ENCODE assay signal across 18 cellular contexts in the genomic region with DNA sequence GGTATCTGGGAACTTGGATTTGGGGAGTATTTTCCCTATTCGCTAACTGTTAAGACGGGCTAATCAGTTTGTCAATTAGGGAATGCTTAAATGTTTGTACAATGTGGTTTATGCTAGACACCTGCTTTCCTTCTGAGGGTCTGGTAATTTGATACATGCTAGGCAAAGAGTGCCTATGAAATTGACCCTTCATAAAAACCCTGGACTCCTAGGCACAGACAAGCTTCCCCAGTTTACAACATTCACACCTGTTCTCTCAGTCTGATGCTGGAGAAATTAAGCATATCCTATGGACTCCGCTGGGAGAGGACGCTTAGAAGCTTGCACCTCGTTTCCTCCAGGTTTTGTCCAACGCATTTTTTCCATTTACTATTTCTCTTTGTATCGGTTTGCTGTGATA.
DNase-seq lines count a peak whose midpoint lies in the region; TF ChIP-seq lines count a peak whose summit lies in the region.
"Had no signal": no experiment of that assay in that cellular context is flagged by ENCODE, and none has a peak within 500 bp of the region (broad histone marks: within the 10 kb centered on the region; RNA-seq: fewer than 3 reads in every experiment).

No MANE protein-coding gene starts in this region.

- no peak overlapping the region for H3K27ac ChIP-seq in HEK293 (ENCODE audit: extremely low read depth, low read depth, low read length)
- H3K27ac ChIP-seq: BLaER1 treated with 17β-estradiol and CSF1 and Interleukin-3, amounts not matched to agents 10 nM and 100 nM had no signal

- DNase-seq in NCI-H1092 treated with DMSO at 0.1 percent for 48 hours (lab: John Stamatoyannopoulos, UW): peak; percentile 66
- peak; percentile 70 for DNase-seq in NCI-H146 treated with DMSO at 0.1 percent for 48 hours (lab: John Stamatoyannopoulos, UW; ENCODE audit: unreplicated experiment)
- DNase-seq in NCI-H748 (lab: John Stamatoyannopoulos, UW; ENCODE audit: unreplicated experiment): peak; percentile 93
- DNase-seq in ACHN: no peak
- no peak for DNase-seq in foreskin fibroblast
- DNase-seq in DMS114 treated with DMSO at 0.1 percent for 48 hours (lab: John Stamatoyannopoulos, UW; ENCODE audit: unreplicated experiment): no peak
- DNase-seq: Calu3; CD4-positive, alpha-beta memory T cell; EL; GF-D8; GOT3; MV-4-11; NCI-H1694 treated with DMSO at 0.1 percent for 48 hours; PC-3; Right ventricle myocardium superior; T-helper 9 cell had no signal

- in situ Hi-C loops in ACHN (cut with HindIII; ENCODE audit: low pct_ligation_motif_present, low pct_unique_long_range_greater_than_20kb, low sequenced_read_pairs): no loop called here

- H3K4me3 ChIP-seq in HEK293 (ENCODE audit: low read depth, low read length) (no peak overlapping the region), foreskin fibroblast (ENCODE audit: low read depth in 1 of 2, low read length in 2 of 2) (no peak overlapping the region)
- H3K4me3 ChIP-seq: BLaER1 treated with 17β-estradiol and CSF1 and Interleukin-3, amounts not matched to agents 10 nM and 100 nM had no signal

- POLR2A ChIA-PET in HEK293 (lab: Yijun Ruan, JAX): no interaction called here

- H3K4me1 ChIP-seq in HEK293 (ENCODE audit: control insufficient read depth, insufficient read depth, low read length): no peaks in the 10 kb centered on the region
- H3K4me1 ChIP-seq: BLaER1 treated with 17β-estradiol and CSF1 and Interleukin-3, amounts not matched to agents 10 nM and 100 nM had no signal

- H3K36me3 ChIP-seq in HEK293 (ENCODE audit: control insufficient read depth in 2 of 2, insufficient read depth in 1 of 2, low read length in 2 of 2): no peaks in the 10 kb centered on the region
- H3K36me3 ChIP-seq: BLaER1 treated with 17β-estradiol and CSF1 and Interleukin-3, amounts not matched to agents 10 nM and 100 nM had no signal

- TF ChIP-seq CTCF in HEK293 (tag by site-specific recombination; IDR thresholded peaks at IDR 0.05) (no peak), foreskin fibroblast (IDR thresholded peaks at IDR 0.05; ENCODE audit: low read depth, low read length) (no peak)

- CTCF ChIA-PET in HEK293 (lab: Yijun Ruan, JAX): interaction anchor here (0.7 kb wide), 1 partner anchor 156 kb away, joined by 3 read pairs; no protein-coding TSS in a partner anchor

- H3K9me3 ChIP-seq in HEK293 (ENCODE audit: control insufficient read depth, insufficient read depth, low read depth, low read length): no peaks in the 10 kb centered on the region

TF ChIP-seq in HEK293, 187 proteins besides CTCF, POLR2A, EP300 and RAD21:
- TF ChIP-seq YY1 (tag by site-specific recombination; IDR thresholded peaks at IDR 0.05) (no peak), YY2 (tag by site-specific recombination; IDR thresholded peaks at IDR 0.05) (no peak), WT1 (tag by site-specific recombination; IDR thresholded peaks at IDR 0.05) (peak; percentile 60)
TF ChIP-seq in HEK293: peak in this region for 1.

Comparison
In these comparisons a context has a peak if more than half of its experiments do, and no peak if none do; other contexts are left out.
1. DNase-seq: peak in NCI-H1092 treated with DMSO at 0.1 percent for 48 hours (single experiment), NCI-H146 treated with DMSO at 0.1 percent for 48 hours (single experiment) and NCI-H748 (single experiment); none in ACHN (single experiment), foreskin fibroblast (0 of 2) and DMS114 treated with DMSO at 0.1 percent for 48 hours (single experiment).